ENCODE assay signal across 15 cellular contexts in genomic region chr9:38011991-38012390, GRCh38. TPM values are rescaled to one million over a fixed set of nuclear protein-coding genes. Genes with fewer than 3 reads are reported as not detected.
DNase-seq lines count a peak whose midpoint lies in the region; ATAC-seq lines count a peak whose summit lies in the region.
"Had no signal": no experiment of that assay in that cellular context is flagged by ENCODE, and none has a peak within 500 bp of the region (broad histone marks: within the 10 kb centered on the region; RNA-seq: fewer than 3 reads in every experiment).

No MANE protein-coding gene starts in this region.

- peak overlapping the region; percentile 13 for H3K27ac Mint-ChIP-seq in activated T-helper 17 cell treated with anti-CD3 and anti-CD28 coated beads, Interleukin-2, amount 50 U/mL, for 72 hours
- peak overlapping the region; percentile 39 for H3K27ac Mint-ChIP-seq in stimulated activated effector memory CD8-positive, alpha-beta T cell treated with anti-CD3 and anti-CD28 coated beads, Interleukin-12 subunit alpha, Interleukin-12 subunit beta, amount 100 ng/mL, for 72 hours
- H3K27ac Mint-ChIP-seq: B cell; CD4-positive, alpha-beta T cell had no signal

- H2AFZ ChIP-seq in Karpas-422 (ENCODE audit: low read length), result no peak overlapping the region

- peaks cover 8% of the 10 kb centered on the region for H3K4me1 Mint-ChIP-seq in activated T-helper 17 cell treated with anti-CD3 and anti-CD28 coated beads, Interleukin-2, amount 50 U/mL, for 72 hours
- peaks cover 27% of the 10 kb centered on the region for H3K4me1 Mint-ChIP-seq in stimulated activated effector memory CD8-positive, alpha-beta T cell treated with anti-CD3 and anti-CD28 coated beads, Interleukin-12 subunit alpha, Interleukin-12 subunit beta, amount 100 ng/mL, for 72 hours

- peaks cover 52% of the 10 kb centered on the region for H3K79me2 ChIP-seq in Karpas-422 (ENCODE audit: low read length)

- H3K9me3 ChIP-seq in Karpas-422 (ENCODE audit: low read length), result no peaks in the 10 kb centered on the region
- H3K9me3 ChIP-seq: HAP-1 had no signal

- peak overlapping the region; percentile 41; the same call in 1 of the 2 replicates for H3K4me3 ChIP-seq in Karpas-422 (ENCODE audit: low read length)
- H3K4me3 ChIP-seq: HAP-1 had no signal

- H3K36me3 ChIP-seq in Karpas-422 (ENCODE audit: insufficient read depth, low read length), result no peaks in the 10 kb centered on the region

- no peaks in the 10 kb centered on the region for H3K36me3 Mint-ChIP-seq in activated T-helper 17 cell treated with anti-CD3 and anti-CD28 coated beads, Interleukin-2, amount 50 U/mL, for 72 hours (ENCODE audit: low read depth)
- peaks cover 6% of the 10 kb centered on the region for H3K36me3 Mint-ChIP-seq in stimulated activated effector memory CD8-positive, alpha-beta T cell treated with anti-CD3 and anti-CD28 coated beads, Interleukin-12 subunit alpha, Interleukin-12 subunit beta, amount 100 ng/mL, for 72 hours

- peak overlapping the region; percentile 99 for H3K27ac ChIP-seq in Karpas-422 (ENCODE audit: low read length)

- ATAC-seq in activated T-helper 17 cell treated with anti-CD3 and anti-CD28 coated beads, Interleukin-2, amount 50 U/mL, for 72 hours (replicated peaks), result no peak
- no peak for ATAC-seq in stimulated activated effector memory CD8-positive, alpha-beta T cell treated with anti-CD3 and anti-CD28 coated beads, Interleukin-12 subunit alpha, Interleukin-12 subunit beta, amount 100 ng/mL, for 72 hours
- no peak for ATAC-seq in HG02884 (IDR thresholded peaks at IDR 0.05; ENCODE audit: unreplicated experiment)
- no peak for ATAC-seq in HG03571 (IDR thresholded peaks at IDR 0.05; ENCODE audit: unreplicated experiment)
- ATAC-seq in GM19397 (IDR thresholded peaks at IDR 0.05; ENCODE audit: unreplicated experiment), result no peak

- no peaks in the 10 kb centered on the region for H3K9me3 Mint-ChIP-seq in activated T-helper 17 cell treated with anti-CD3 and anti-CD28 coated beads, Interleukin-2, amount 50 U/mL, for 72 hours
- no peaks in the 10 kb centered on the region for H3K9me3 Mint-ChIP-seq in stimulated activated effector memory CD8-positive, alpha-beta T cell treated with anti-CD3 and anti-CD28 coated beads, Interleukin-12 subunit alpha, Interleukin-12 subunit beta, amount 100 ng/mL, for 72 hours
- H3K9me3 Mint-ChIP-seq: CD4-positive, alpha-beta T cell had no signal

- H3K4me2 ChIP-seq in Karpas-422 (ENCODE audit: low read depth, low read length, poor library complexity, severe bottlenecking), result peak overlapping the region; percentile 61

- H3K27me3 Mint-ChIP-seq in activated T-helper 17 cell treated with anti-CD3 and anti-CD28 coated beads, Interleukin-2, amount 50 U/mL, for 72 hours, result peaks cover 8% of the 10 kb centered on the region
- H3K27me3 Mint-ChIP-seq: CD4-positive, alpha-beta T cell had no signal

- peak overlapping the region; percentile 70 for H3K9ac ChIP-seq in Karpas-422 (ENCODE audit: low read length)

- no peak for DNase-seq in Karpas-422
- peak; percentile 85 for DNase-seq in myocyte (ENCODE audit: low read depth)
- no peak for DNase-seq in stimulated activated effector memory CD8-positive, alpha-beta T cell treated with anti-CD3 and anti-CD28 coated beads, Interleukin-12 subunit alpha, Interleukin-12 subunit beta, amount 100 ng/mL, for 72 hours (ENCODE audit: low spot score in 2 of 2)
- no peak for DNase-seq in NCI-H345 treated with DMSO at 0.1 percent for 48 hours (lab: John Stamatoyannopoulos, UW; ENCODE audit: unreplicated experiment)
- DNase-seq: C1 segment of cervical spinal cord; CD4-positive, alpha-beta T cell; DMS79; EL; GOT3 had no signal

- H4K20me1 ChIP-seq in Karpas-422 (ENCODE audit: insufficient read depth, low read depth, low read length), result no peaks in the 10 kb centered on the region

- H3K4me3 Mint-ChIP-seq in activated T-helper 17 cell treated with anti-CD3 and anti-CD28 coated beads, Interleukin-2, amount 50 U/mL, for 72 hours, result no peak overlapping the region
- no peak overlapping the region for H3K4me3 Mint-ChIP-seq in stimulated activated effector memory CD8-positive, alpha-beta T cell treated with anti-CD3 and anti-CD28 coated beads, Interleukin-12 subunit alpha, Interleukin-12 subunit beta, amount 100 ng/mL, for 72 hours
- H3K4me3 Mint-ChIP-seq: B cell; CD4-positive, alpha-beta T cell had no signal

- peaks cover 97% of the 10 kb centered on the region for H3K4me1 ChIP-seq in Karpas-422 (ENCODE audit: low read length)

- no peaks in the 10 kb centered on the region for H3K27me3 ChIP-seq in Karpas-422 (ENCODE audit: low read length)

- no peaks in the 10 kb centered on the region for H3K9me2 ChIP-seq in Karpas-422 (replicated peaks; ENCODE audit: insufficient read depth, low read length)

RNA-seq across cellular contexts. Expression of gene SHB, which starts 57.0 kb away (rescaled TPM):
- total RNA-seq in Karpas-422 (2014; rRNA removed; shearing (Covaris generic); ENCODE audit: low replicate concordance), result 27.1 and 42.8 TPM in 2 replicates
- total RNA-seq in activated T-helper 17 cell treated with anti-CD3 and anti-CD28 coated beads, Interleukin-2, amount 50 U/mL, for 72 hours, result 1 to 10 TPM in 1 of 2 donors, under 1 TPM in 1; 0.95 to 1.7 TPM
- total RNA-seq in myocyte, result 13.3 and 20.7 TPM in 2 replicates
- 31.8 TPM for polyA plus RNA-seq in myocyte (2012)
